Comparison of ENCODE assay signal across 20 cellular contexts in the genomic region with DNA sequence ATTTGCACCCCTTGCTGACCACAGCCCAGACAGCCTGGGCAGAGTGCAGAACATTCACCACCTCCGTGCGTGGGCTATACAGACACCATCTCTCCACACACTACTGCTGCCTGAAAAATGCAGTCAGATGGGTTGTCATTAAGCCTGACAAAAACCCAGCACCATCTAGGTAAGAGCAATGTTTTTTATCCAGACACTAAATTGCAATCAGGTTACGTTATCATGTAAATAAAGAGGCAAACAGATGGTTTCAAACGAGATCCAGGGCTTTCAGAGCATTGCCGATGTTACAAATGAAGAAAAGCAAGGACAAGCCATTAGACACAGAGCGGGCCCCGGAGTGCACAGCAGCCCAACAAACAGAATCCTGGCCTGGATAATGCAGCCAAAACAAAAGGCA.
"Had no signal": no experiment of that assay in that cellular context is flagged by ENCODE, and none has a peak within 500 bp of the region (broad histone marks: within the 10 kb centered on the region; RNA-seq: fewer than 3 reads in every experiment).

No MANE protein-coding gene starts in this region.

- DNase-seq: colonic mucosa; dermis blood vessel endothelial cell; foreskin melanocyte; head of caudate nucleus; kidney; left colon; left ventricle myocardium superior; mesenchymal stem cell; naive B cell; posterior cingulate gyrus; spleen; stimulated activated CD4-positive, alpha-beta T cell treated with anti-CD3 and anti-CD28 coated beads, Interleukin-15, amount 100 ng/mL, for 24 hours; stimulated activated CD4-positive, alpha-beta T cell treated with anti-CD3 and anti-CD28 coated beads, Interleukin-1b, Interleukin-23, amount 100 ng/mL, for 48 hours; stimulated activated CD4-positive, alpha-beta T cell treated with anti-CD3 and anti-CD28 coated beads, Interleukin-4, amount 100 ng/mL, for 24 hours; tibial artery had no signal

- H3K9me3 ChIP-seq: colonic mucosa, neutrophil, spleen, tibial artery had no signal

- ATAC-seq: left colon; left ventricle myocardium superior; sciatic nerve; stimulated activated memory B cell treated with anti-CD40 and anti-IgM and Interleukin-4, amounts not matched to agents 10 μg/mL and 1 μg/mL and 100 μg/mL, for 72 hours had no signal

- H3K27me3 ChIP-seq: colonic mucosa, hepatocyte, neutrophil, spleen, tibial artery had no signal

- H3K4me1 ChIP-seq: colonic mucosa, spleen, tibial artery had no signal

- H3K36me3 ChIP-seq: colonic mucosa, neutrophil, spleen, tibial artery had no signal

- H3K27ac ChIP-seq: colonic mucosa, hepatocyte, neutrophil, spleen, tibial artery had no signal

- H3K4me3 ChIP-seq: colonic mucosa, hepatocyte, lung, spleen, tibial artery had no signal
